Comparison of ENCODE assay signal across 11 cellular contexts in genomic region chr9:127162567-127163365, GRCh38. TPM values are rescaled to one million over a fixed set of nuclear protein-coding genes. Genes with fewer than 3 reads are reported as not detected.
A peak's percentile ranks its signal among the peaks of the same experiment; 100 is the strongest.
DNase-seq lines count a peak whose midpoint lies in the region; ATAC-seq and TF ChIP-seq lines count a peak whose summit lies in the region.
"Had no signal": no experiment of that assay in that cellular context is flagged by ENCODE, and none has a peak within 500 bp of the region (broad histone marks: within the 10 kb centered on the region; RNA-seq: fewer than 3 reads in every experiment).

No MANE protein-coding gene starts in this region.

- ATAC-seq in heart right ventricle (no peak), right cardiac atrium (no peak), upper lobe of right lung (peak; percentile 30), body of pancreas (no peak), HG02623 (IDR thresholded peaks at IDR 0.05; ENCODE audit: unreplicated experiment) (no peak), GM21786 (IDR thresholded peaks at IDR 0.05; ENCODE audit: unreplicated experiment) (no peak)

- H3K18ac ChIP-seq in mesenchymal stem cell (ENCODE audit: low read depth in 1 of 2, low read length in 2 of 2): peak overlapping the region; percentile 95 to 98

- TF ChIP-seq CTCF in heart right ventricle (IDR thresholded peaks at IDR 0.05) (no peak), upper lobe of right lung (IDR thresholded peaks at IDR 0.05) (no peak), body of pancreas (IDR thresholded peaks at IDR 0.05) (no peak)

- no peak overlapping the region for H2BK5ac ChIP-seq in mesenchymal stem cell (ENCODE audit: low read depth, low read length, poor library complexity, severe bottlenecking)

- peak overlapping the region; percentile 35 to 96 for H3K4ac ChIP-seq in mesenchymal stem cell (ENCODE audit: low read depth in 1 of 2, low read length in 2 of 2)

- peak overlapping the region; percentile 96 for H4K8ac ChIP-seq in mesenchymal stem cell (ENCODE audit: low read length)

- H2AK5ac ChIP-seq in mesenchymal stem cell (ENCODE audit: low read length, severe bottlenecking): peak overlapping the region; percentile 37

- no peak overlapping the region for H3K4me2 ChIP-seq in mesenchymal stem cell (ENCODE audit: low read length, poor library complexity, severe bottlenecking)

- H3K4me1 Mint-ChIP-seq in activated CD4-positive, alpha-beta memory T cell treated with anti-CD3 and anti-CD28 coated beads, Interleukin-2, amount 10 ng/mL, durations not matched to agents 7 days and 5 days: peaks cover 49% of the 10 kb centered on the region

- H2AFZ ChIP-seq in mesenchymal stem cell (ENCODE audit: low read depth, low read length): no peak overlapping the region

- peak overlapping the region; percentile 54 to 85 for H3K23ac ChIP-seq in mesenchymal stem cell (ENCODE audit: low read length in 2 of 2)

- peak overlapping the region; percentile 85 for H2BK15ac ChIP-seq in mesenchymal stem cell (ENCODE audit: low read depth, poor library complexity, severe bottlenecking)

- CTCF ChIA-PET in activated CD4-positive, alpha-beta memory T cell treated with anti-CD3 and anti-CD28 coated beads, Interleukin-2, amount 10 ng/mL, durations not matched to agents 7 days and 5 days (lab: Charles Lee): interaction anchor here (0.7 to 1.4 kb wide), 6 partner anchors 8 to 223 kb away, joined by 3 to 6 read pairs (median 3); no protein-coding TSS in a partner anchor

- intact Hi-C loops in heart right ventricle (cut with DNase I): no loop called here
- intact Hi-C loops in right cardiac atrium (cut with DNase I): no loop called here
- intact Hi-C loops in upper lobe of right lung (cut with DNase I): no loop called here
- intact Hi-C loops in body of pancreas (cut with DNase I): no loop called here

- H3K9me3 ChIP-seq in heart right ventricle: no peaks in the 10 kb centered on the region
- H3K9me3 ChIP-seq in right cardiac atrium (ENCODE audit: control insufficient read depth, low read length): no peaks in the 10 kb centered on the region
- no peaks in the 10 kb centered on the region for H3K9me3 ChIP-seq in mesenchymal stem cell (ENCODE audit: control insufficient read depth, low read length)
- H3K9me3 ChIP-seq in upper lobe of right lung: no peaks in the 10 kb centered on the region
- no peaks in the 10 kb centered on the region for H3K9me3 ChIP-seq in body of pancreas

- no peaks in the 10 kb centered on the region for H3K79me1 ChIP-seq in mesenchymal stem cell (replicated peaks; ENCODE audit: low read length, poor library complexity, severe bottlenecking)

- peak overlapping the region; percentile 44 for H3K9ac ChIP-seq in mesenchymal stem cell (ENCODE audit: low read length)

- 81 to 86% methylated on average over 7 of the region's 7 CpGs for WGBS in heart right ventricle, 2 donors
- 82% methylated on average over 7 of the region's 7 CpGs for WGBS in right cardiac atrium
- WGBS in mesenchymal stem cell: 90% methylated on average over 6 of the region's 7 CpGs
- 81 to 82% methylated on average over 4 to 7 of the region's 7 CpGs for WGBS in body of pancreas, 2 donors

- no peak overlapping the region for H3K4me3 ChIP-seq in heart right ventricle
- no peak overlapping the region for H3K4me3 ChIP-seq in right cardiac atrium (ENCODE audit: low read length)
- no peak overlapping the region for H3K4me3 ChIP-seq in mesenchymal stem cell (ENCODE audit: insufficient read depth in 1 of 2, low read depth in 1 of 2, low read length in 2 of 2)
- H3K4me3 ChIP-seq in upper lobe of right lung: no peak overlapping the region
- H3K4me3 ChIP-seq in body of pancreas: no peak overlapping the region

- TF ChIP-seq POLR2A in body of pancreas (IDR thresholded peaks at IDR 0.05): no peak

- peak overlapping the region in 6 of 10 donors; percentile 3 to 80 (median 48) for H3K27ac ChIP-seq in heart right ventricle
- no peak overlapping the region for H3K27ac ChIP-seq in right cardiac atrium (ENCODE audit: low read length)
- H3K27ac ChIP-seq in mesenchymal stem cell (ENCODE audit: low read length, poor library complexity, severe bottlenecking): no peak overlapping the region
- peak overlapping the region; percentile 11 for H3K27ac ChIP-seq in upper lobe of right lung
- H3K27ac ChIP-seq in body of pancreas: no peak overlapping the region

- no peak overlapping the region for H3K4me3 Mint-ChIP-seq in activated CD4-positive, alpha-beta memory T cell treated with anti-CD3 and anti-CD28 coated beads, Interleukin-2, amount 10 ng/mL, durations not matched to agents 7 days and 5 days
- H3K4me3 Mint-ChIP-seq: T-cell had no signal

- no peaks in the 10 kb centered on the region for H3K36me3 Mint-ChIP-seq in activated CD4-positive, alpha-beta memory T cell treated with anti-CD3 and anti-CD28 coated beads, Interleukin-2, amount 10 ng/mL, durations not matched to agents 7 days and 5 days (ENCODE audit: low read depth)
- H3K36me3 Mint-ChIP-seq: activated naive CD4-positive, alpha-beta T cell treated with anti-CD3 and anti-CD28 coated beads, Interleukin-2, amount 50 U/mL, for 72 hours had no signal

- H4K91ac ChIP-seq in mesenchymal stem cell (ENCODE audit: low read length): peak overlapping the region; percentile 97

- peak overlapping the region; percentile 74 for H3K27ac Mint-ChIP-seq in activated CD4-positive, alpha-beta memory T cell treated with anti-CD3 and anti-CD28 coated beads, Interleukin-2, amount 10 ng/mL, durations not matched to agents 7 days and 5 days
- H3K27ac Mint-ChIP-seq: activated naive CD4-positive, alpha-beta T cell treated with anti-CD3 and anti-CD28 coated beads, Interleukin-2, amount 50 U/mL, for 72 hours had no signal

- peak overlapping the region; percentile 94 to 96 for H2BK12ac ChIP-seq in mesenchymal stem cell (ENCODE audit: low read length in 2 of 2)

- H3K27me3 ChIP-seq in heart right ventricle (no peaks in the 10 kb centered on the region), right cardiac atrium (ENCODE audit: control insufficient read depth, insufficient read depth) (no peaks in the 10 kb centered on the region), mesenchymal stem cell (ENCODE audit: control insufficient read depth in 1 of 2, insufficient read depth in 1 of 2, low read length in 2 of 2) (no peaks in the 10 kb centered on the region), upper lobe of right lung (no peaks in the 10 kb centered on the region), body of pancreas (no peaks in the 10 kb centered on the region)

- H3K14ac ChIP-seq in mesenchymal stem cell (ENCODE audit: low read length in 2 of 2): peak overlapping the region in 1 of 2 experiments; percentile 44

- POLR2A ChIA-PET in activated CD4-positive, alpha-beta memory T cell treated with anti-CD3 and anti-CD28 coated beads, Interleukin-2, amount 10 ng/mL, durations not matched to agents 7 days and 5 days (lab: Charles Lee): interaction anchor here (1.1 to 2.0 kb wide), 4 partner anchors 8 to 358 kb away, joined by 3 to 9 read pairs (median 5); partner anchors contain the start of gene ZBTB43

- peaks cover 0 to 55% (median 31%) of the 10 kb centered on the region in 9 donors for H3K4me1 ChIP-seq in heart right ventricle
- H3K4me1 ChIP-seq in right cardiac atrium (ENCODE audit: control insufficient read depth, insufficient read depth, low read length): peaks cover 2% of the 10 kb centered on the region
- H3K4me1 ChIP-seq in mesenchymal stem cell (ENCODE audit: control insufficient read depth, insufficient read depth, low read depth, low read length): peaks cover 23% of the 10 kb centered on the region
- peaks cover 4% of the 10 kb centered on the region for H3K4me1 ChIP-seq in upper lobe of right lung
- no peaks in the 10 kb centered on the region for H3K4me1 ChIP-seq in body of pancreas

- DNase-seq in heart right ventricle (no peak), right cardiac atrium (no peak), mesenchymal stem cell (no peak), upper lobe of right lung (no peak), body of pancreas (no peak)
- DNase-seq in activated CD4-positive, alpha-beta memory T cell treated with anti-CD3 and anti-CD28 coated beads, Interleukin-2, amount 10 ng/mL, durations not matched to agents 7 days and 5 days: no peak
- DNase-seq: NCI-H187 treated with DMSO at 0.1 percent for 48 hours, T-cell had no signal

- H3K9me3 Mint-ChIP-seq in activated CD4-positive, alpha-beta memory T cell treated with anti-CD3 and anti-CD28 coated beads, Interleukin-2, amount 10 ng/mL, durations not matched to agents 7 days and 5 days: no peaks in the 10 kb centered on the region
- H3K9me3 Mint-ChIP-seq: activated naive CD4-positive, alpha-beta T cell treated with anti-CD3 and anti-CD28 coated beads, Interleukin-2, amount 50 U/mL, for 72 hours; T-cell had no signal

- H3K36me3 ChIP-seq in heart right ventricle (peaks cover 0 to 5% (median 0%) of the 10 kb centered on the region in 9 donors), mesenchymal stem cell (ENCODE audit: control insufficient read depth in 1 of 2, insufficient read depth in 2 of 2, low read depth in 1 of 2, low read length in 2 of 2) (no peaks in the 10 kb centered on the region), upper lobe of right lung (no peaks in the 10 kb centered on the region), body of pancreas (replicated peaks in 1 of 2; ENCODE audit: insufficient read depth in 1 of 2, low read depth in 2 of 2) (no peaks in the 10 kb centered on the region)

- peaks cover 3% of the 10 kb centered on the region for H3K27me3 Mint-ChIP-seq in activated CD4-positive, alpha-beta memory T cell treated with anti-CD3 and anti-CD28 coated beads, Interleukin-2, amount 10 ng/mL, durations not matched to agents 7 days and 5 days
- H3K27me3 Mint-ChIP-seq: T-cell had no signal

- peak overlapping the region; percentile 80 for H2BK120ac ChIP-seq in mesenchymal stem cell (ENCODE audit: low read depth, low read length)

RNA-seq across cellular contexts. Expression of gene ANGPTL2, which starts 40.3 kb away (rescaled TPM):
- total RNA-seq in heart right ventricle (10 to 100 TPM; 24.2 to 73.5 (median 45.2) TPM), right cardiac atrium (10 to 100 TPM; 33.8 to 69.5 (median 47.2) TPM), upper lobe of right lung (19.4 TPM), body of pancreas (1 to 10 TPM; 3.1 to 7.6 TPM)
- polyA plus RNA-seq in heart right ventricle (10 to 100 TPM; 16.2 to 22.6 TPM), right cardiac atrium (26.7 TPM)
- total RNA-seq in activated CD4-positive, alpha-beta memory T cell treated with anti-CD3 and anti-CD28 coated beads, Interleukin-2, amount 10 ng/mL, durations not matched to agents 7 days and 5 days: under 1 TPM in 1 of 2 experiments, not detected in 1; 0.08 TPM
- 40.8 TPM for polyA plus RNA-seq in mesenchymal stem cell (2013, experiment 1 of 2)
- 41.1 TPM for polyA plus RNA-seq in mesenchymal stem cell (2013, experiment 2 of 2)
- total RNA-seq: activated naive CD4-positive, alpha-beta T cell treated with anti-CD3 and anti-CD28 coated beads, Interleukin-2, amount 50 U/mL, for 72 hours had no signal

Comparison
In these comparisons a context has a peak if more than half of its experiments do, and no peak if none do; other contexts are left out.
1. H3K27ac ChIP-seq: peak in heart right ventricle (6 of 10) and upper lobe of right lung (single experiment); none in right cardiac atrium (single experiment), mesenchymal stem cell (single experiment) and body of pancreas (0 of 4).